ENCODE assay signal across 10 cellular contexts in the genomic region with DNA sequence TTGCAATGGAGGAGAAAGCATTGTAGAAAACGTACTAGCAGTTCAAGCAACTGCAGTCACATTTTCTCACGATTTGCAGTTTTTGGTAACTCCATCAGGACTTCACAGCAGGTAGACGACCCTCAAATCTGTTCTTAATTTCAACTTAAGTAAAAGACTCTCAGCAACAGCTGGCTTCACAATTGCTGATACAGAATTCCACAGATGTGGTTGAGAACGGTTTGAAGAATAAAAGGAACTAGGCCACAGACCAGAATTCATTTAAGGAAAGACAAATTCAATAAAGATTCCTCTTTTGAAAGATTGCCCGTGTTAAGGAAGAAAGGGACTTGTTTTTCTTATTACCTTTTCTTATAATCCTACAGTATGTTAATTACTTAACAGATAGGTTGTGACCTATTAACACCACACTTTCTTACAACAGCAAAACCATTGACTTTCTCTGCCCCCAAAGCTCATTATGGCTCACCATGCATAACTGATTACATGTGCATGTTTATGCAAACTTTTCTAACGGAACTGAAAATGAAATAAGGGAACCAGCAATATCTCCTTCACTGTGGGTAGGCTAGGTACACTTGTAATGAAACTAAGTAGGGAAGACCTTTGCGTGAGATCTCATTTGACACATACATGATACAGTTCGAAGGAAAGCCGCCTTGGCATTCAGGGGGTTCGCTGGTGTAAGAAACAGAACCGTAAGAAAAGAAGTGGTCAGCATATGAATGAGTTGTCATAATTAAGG. TPM values are rescaled to one million over a fixed set of nuclear protein-coding genes. Genes with fewer than 3 reads are reported as not detected.
DNase-seq lines count a peak whose midpoint lies in the region; ATAC-seq and FAIRE-seq lines count a peak whose summit lies in the region.
"Had no signal": no experiment of that assay in that cellular context is flagged by ENCODE, and none has a peak within 500 bp of the region (broad histone marks: within the 10 kb centered on the region; RNA-seq: fewer than 3 reads in every experiment).

No MANE protein-coding gene starts in this region.

- H3K9me3 Mint-ChIP-seq in naive thymus-derived CD8-positive, alpha-beta T cell = no peaks in the 10 kb centered on the region

- POLR2A ChIA-PET in naive thymus-derived CD8-positive, alpha-beta T cell (lab: Charles Lee) = no interaction called here

- H3K36me3 Mint-ChIP-seq in naive thymus-derived CD8-positive, alpha-beta T cell = no peaks in the 10 kb centered on the region

- peak overlapping the region in 1 of 10 donors; percentile 22 for H3K4me3 Mint-ChIP-seq in naive thymus-derived CD8-positive, alpha-beta T cell

- DNase-seq in GM19239 (ENCODE audit: insufficient read length, low spot score) = no peak
- peak; percentile 31 to 62 for DNase-seq in NCI-H526 (lab: John Stamatoyannopoulos, UW)
- DNase-seq in superior temporal gyrus (ENCODE audit: extremely low spot score) = peak; percentile 15
- no peak for DNase-seq in SHP77 treated with DMSO at 0.1 percent for 48 hours (lab: John Stamatoyannopoulos, UW)
- DNase-seq in naive thymus-derived CD8-positive, alpha-beta T cell = no peak
- DNase-seq in putamen (ENCODE audit: low spot score) = no peak
- DNase-seq: activated CD4-positive, CD25-positive, alpha-beta regulatory T cell treated with anti-CD3 and anti-CD28 coated beads, Interleukin-2, amount 50 U/mL, for 72 hours; NCI-H1694 treated with DMSO at 0.1 percent for 48 hours; substantia nigra had no signal

- FAIRE-seq in GM19239 (lab: Jason Lieb, UNC) = peak; percentile 100

- peak; percentile 91 for ATAC-seq in HG02885 (IDR thresholded peaks at IDR 0.05; ENCODE audit: poor library complexity, unreplicated experiment)
- ATAC-seq in naive thymus-derived CD8-positive, alpha-beta T cell = no peak

- peaks cover 2 to 26% (median 8%) of the 10 kb centered on the region in 4 donors for H3K4me1 Mint-ChIP-seq in naive thymus-derived CD8-positive, alpha-beta T cell

- H3K27me3 Mint-ChIP-seq in naive thymus-derived CD8-positive, alpha-beta T cell = peaks cover 0 to 6% (median 0%) of the 10 kb centered on the region in 5 donors

- H3K27ac Mint-ChIP-seq in naive thymus-derived CD8-positive, alpha-beta T cell = peak overlapping the region in 1 of 10 donors; percentile 51

RNA-seq across cellular contexts. Expression of a gene that starts 4.7 kb away (rescaled TPM):
- total RNA-seq in naive thymus-derived CD8-positive, alpha-beta T cell = 10 to 100 TPM; 25.7 to 27.2 TPM
- polyA plus RNA-seq in naive thymus-derived CD8-positive, alpha-beta T cell = 1 to 10 TPM in 2 of 3 donors, under 1 TPM in 1; 0.80 to 5.8 (median 1.8) TPM

Comparison
In these comparisons a context has a peak if more than half of its experiments do, and no peak if none do; other contexts are left out.
1. DNase-seq: peak in NCI-H526 (2 of 2) and superior temporal gyrus (single experiment); none in GM19239 (single experiment), SHP77 treated with DMSO at 0.1 percent for 48 hours (single experiment), naive thymus-derived CD8-positive, alpha-beta T cell (0 of 10) and putamen (single experiment).